Comparison of ENCODE assay signal across 8 cellular contexts in genomic region chr11:9314291-9315077, GRCh38. TPM values are rescaled to one million over a fixed set of nuclear protein-coding genes. Genes with fewer than 3 reads are reported as not detected.
A peak's percentile ranks its signal among the peaks of the same experiment; 100 is the strongest.
DNase-seq lines count a peak whose midpoint lies in the region; TF ChIP-seq lines count a peak whose summit lies in the region.

TMEM41B (minus strand) TSS chr11:9314593; CDS start chr11:9314441, 152 bp downstream.

- peaks cover 3% of the 10 kb centered on the region; the same call in 1 of the 2 replicates for H3K4me1 ChIP-seq in H9 (ENCODE audit: insufficient read depth, low read length)
- H3K4me1 ChIP-seq in stomach smooth muscle (ENCODE audit: control insufficient read depth, insufficient read depth, low read length) = peaks cover 8% of the 10 kb centered on the region

- peak; percentile 99 for DNase-seq in ELR (ENCODE audit: low read depth)
- peak; percentile 100 for DNase-seq in H9
- peak; percentile 99 for DNase-seq in MG63
- peak; percentile 88 for DNase-seq in SHP77 treated with DMSO at 0.1 percent for 48 hours (lab: John Stamatoyannopoulos, UW)
- DNase-seq in activated gamma-delta T cell (lab: John Stamatoyannopoulos, UW) = peak; percentile 100
- DNase-seq in fibroblast of villous mesenchyme (ENCODE audit: low read depth) = peak; percentile 98
- peak; percentile 99 for DNase-seq in neural crest cell (ENCODE audit: low read depth, low spot score)

- H3T11ph ChIP-seq in H9 (ENCODE audit: low read length) = peak within 1 kb of the TSS; percentile 48

- H4K5ac ChIP-seq in H9 (ENCODE audit: insufficient read length, low read depth, low read length) = peak within 1 kb of the TSS; percentile 65

- no peak within 1 kb of the TSS for H2BK12ac ChIP-seq in H9 (ENCODE audit: insufficient read length, low read depth, low read length)

- peaks cover 45 to 46% of the 10 kb centered on the region in 2 experiments for H3K4me1 Mint-ChIP-seq in H9
- H3K4me1 Mint-ChIP-seq in neural crest cell = peaks cover 42% of the 10 kb centered on the region

- no peak within 1 kb of the TSS for H2AFZ ChIP-seq in H9 (ENCODE audit: low read length)

- peak within 1 kb of the TSS; percentile 98 to 99 (median 98) for H3K27ac Mint-ChIP-seq in H9
- peak within 1 kb of the TSS; percentile 97 for H3K27ac Mint-ChIP-seq in neural crest cell (ENCODE audit: unreplicated experiment)

- H2BK15ac ChIP-seq in H9 (ENCODE audit: low read depth, low read length) = no peak within 1 kb of the TSS

- H2BK120ac ChIP-seq in H9 (ENCODE audit: low read depth, low read length, poor library complexity, severe bottlenecking) = no peak within 1 kb of the TSS

- no peak within 1 kb of the TSS for H4K8ac ChIP-seq in H9 (replicated peaks; ENCODE audit: insufficient read length, low read depth, low read length)

- H3K9me3 Mint-ChIP-seq in H9 = no peaks in the 10 kb centered on the region
- peaks cover 3% of the 10 kb centered on the region for H3K9me3 Mint-ChIP-seq in neural crest cell

- H3K4me3 Mint-ChIP-seq in H9 (peak within 1 kb of the TSS; percentile 96 to 99), neural crest cell (peak within 1 kb of the TSS; percentile 98)

- TF ChIP-seq CTCF in H9 (conservative IDR thresholded peaks at IDR 0.05) (no peak), fibroblast of villous mesenchyme (IDR thresholded peaks at IDR 0.05; ENCODE audit: insufficient read depth, low read depth, low read length) (no peak), neural crest cell (conservative IDR thresholded peaks at IDR 0.05) (peak; percentile 12)

- no peaks in the 10 kb centered on the region for H3K9me3 ChIP-seq in H9 (ENCODE audit: control insufficient read depth, low read depth, low read length)
- no peaks in the 10 kb centered on the region for H3K9me3 ChIP-seq in MG63
- no peaks in the 10 kb centered on the region for H3K9me3 ChIP-seq in stomach smooth muscle (ENCODE audit: control insufficient read depth in 2 of 2, low read length in 2 of 2)

- H3K27me3 ChIP-seq in H9 (ENCODE audit: insufficient read depth, low read length) (no peaks in the 10 kb centered on the region), MG63 (no peaks in the 10 kb centered on the region), stomach smooth muscle (ENCODE audit: control insufficient read depth in 1 of 2, insufficient read depth in 2 of 2, low read length in 2 of 2) (no peaks in the 10 kb centered on the region)

- H3K36me3 Mint-ChIP-seq in H9 (ENCODE audit: insufficient read depth in 1 of 3, low read depth in 3 of 3) = peaks cover 4 to 13% (median 8%) of the 10 kb centered on the region in 3 experiments; a peak in 4 of 7 replicates
- peaks cover 9% of the 10 kb centered on the region for H3K36me3 Mint-ChIP-seq in neural crest cell (ENCODE audit: low read depth)

- no peak within 1 kb of the TSS for H2AK5ac ChIP-seq in H9 (ENCODE audit: insufficient read length, low read length)

- H3K27me3 Mint-ChIP-seq in H9 (ENCODE audit: low read depth) (no peaks in the 10 kb centered on the region), neural crest cell (ENCODE audit: low read depth) (peaks cover 20% of the 10 kb centered on the region)

- peak within 1 kb of the TSS; percentile 60 for H3K14ac ChIP-seq in H9 (ENCODE audit: insufficient read depth, low read length)

- H3K4me3 ChIP-seq in MG63 = peak within 1 kb of the TSS; percentile 96
- peak within 1 kb of the TSS; percentile 86 for H3K4me3 ChIP-seq in fibroblast of villous mesenchyme (ENCODE audit: low read depth, low read length)
- H3K4me3 ChIP-seq in stomach smooth muscle (ENCODE audit: low read length in 2 of 2) = peak within 1 kb of the TSS; percentile 86 to 95

- H3K23me2 ChIP-seq in H9 (ENCODE audit: insufficient read length, low read depth, low read length, poor library complexity, severe bottlenecking) = peaks cover 7% of the 10 kb centered on the region

- H3K27ac ChIP-seq in H9 (ENCODE audit: insufficient read length, low read depth, low read length) (peak within 1 kb of the TSS; percentile 92), stomach smooth muscle (ENCODE audit: low read length) (peak within 1 kb of the TSS; percentile 77)

- H4K20me1 ChIP-seq in H9 (ENCODE audit: control insufficient read depth, insufficient read depth, insufficient read length) = no peaks in the 10 kb centered on the region

- no peak within 1 kb of the TSS for H2BK20ac ChIP-seq in H9 (ENCODE audit: low read depth, low read length, poor library complexity, severe bottlenecking)

- peaks cover 29% of the 10 kb centered on the region; the same call in 1 of the 2 replicates for H3K79me2 ChIP-seq in H9 (ENCODE audit: insufficient read depth, low read length)

- no peak within 1 kb of the TSS for H4K91ac ChIP-seq in H9 (ENCODE audit: insufficient read length, low read depth, low read length)

- peak within 1 kb of the TSS; percentile 70 for H3K18ac ChIP-seq in H9 (ENCODE audit: insufficient read length, low read depth, low read length)

- H3K23ac ChIP-seq in H9 (ENCODE audit: insufficient read length, low read depth, low read length) = no peak within 1 kb of the TSS

- no peak within 1 kb of the TSS for H3K56ac ChIP-seq in H9 (ENCODE audit: insufficient read length, low read depth, low read length)

- no peak within 1 kb of the TSS for H3K4ac ChIP-seq in H9 (ENCODE audit: low read depth, low read length)

- H3K4me2 ChIP-seq in H9 (ENCODE audit: insufficient read depth, insufficient read length, low read length) = peak within 1 kb of the TSS; percentile 89

- H3K9ac ChIP-seq in H9 (ENCODE audit: extremely low read depth, insufficient read length, low read length) (peak within 1 kb of the TSS; percentile 92), stomach smooth muscle (ENCODE audit: low read length in 2 of 2) (peak within 1 kb of the TSS; percentile 85 to 91)

- no CpG with 5 or more reads among the region's 71 CpGs for WGBS in H9 (ENCODE audit: extremely low coverage, insufficient read length, low lambda C conversion rate)

- no peak within 1 kb of the TSS for H2BK5ac ChIP-seq in H9 (ENCODE audit: insufficient read length, low read length)

- peaks cover 4% of the 10 kb centered on the region for H3K36me3 ChIP-seq in MG63
- H3K36me3 ChIP-seq in stomach smooth muscle (ENCODE audit: control insufficient read depth in 2 of 2, insufficient read depth in 2 of 2, low read length in 2 of 2) = no peaks in the 10 kb centered on the region

- H3K79me1 ChIP-seq in H9 (ENCODE audit: insufficient read depth, low read depth, low read length, poor library complexity, severe bottlenecking) = peaks cover 4% of the 10 kb centered on the region

RNA-seq across cellular contexts. Expression of gene TMEM41B, which starts in this region (rescaled TPM):
- total RNA-seq in H9 (2021) (48.5 and 48.7 TPM in 2 replicates), fibroblast of villous mesenchyme (48.3 and 48.8 TPM in 2 replicates), neural crest cell (33.4 and 36.9 TPM in 2 replicates)
- 44.5 and 54.9 TPM in 2 replicates for total RNA-seq in MG63 (2014; rRNA removed; shearing (Covaris generic); ENCODE audit: low replicate concordance)

Comparison
In these comparisons a context has a peak if more than half of its experiments do, and no peak if none do; other contexts are left out.
1. Peak in every context shown above with its lines: DNase-seq, H3K4me3 ChIP-seq and H3K27ac ChIP-seq.